Comparison of ENCODE assay signal across 9 cellular contexts in the genomic region with DNA sequence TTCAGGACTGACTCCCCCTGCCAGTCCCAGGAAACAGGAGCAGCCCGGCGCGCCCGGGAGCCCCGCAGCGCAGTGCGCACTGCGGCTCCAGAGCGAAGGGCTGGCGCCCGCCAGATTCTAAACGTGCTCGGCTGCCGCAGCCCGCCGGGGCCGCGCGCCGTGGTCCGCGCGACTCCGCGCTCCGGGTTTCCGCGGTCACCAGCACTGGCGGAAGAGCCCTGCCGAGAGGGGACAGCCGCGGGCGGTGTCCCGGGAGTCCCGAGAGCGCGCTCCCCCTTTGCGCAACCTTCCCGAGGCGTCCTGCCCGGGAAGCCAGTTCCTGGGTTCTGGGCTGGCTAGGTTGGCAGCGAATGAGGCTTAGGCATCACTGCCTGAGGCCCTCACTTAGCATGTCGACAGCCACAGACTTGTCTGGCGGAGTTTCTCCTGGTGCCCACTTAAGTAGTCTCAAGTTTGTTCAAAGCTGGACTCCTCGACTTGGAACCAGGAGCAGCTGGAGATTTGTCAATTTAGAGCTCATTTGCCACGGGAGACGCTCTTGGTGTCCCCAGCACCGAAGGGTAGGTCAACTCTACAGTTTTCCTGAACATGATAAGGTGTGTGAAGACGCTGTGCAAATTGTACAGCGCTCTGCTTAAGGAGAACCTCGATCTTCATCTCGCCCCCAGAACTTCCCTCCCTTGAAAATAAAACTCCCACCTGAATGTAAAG. TPM values are rescaled to one million over a fixed set of nuclear protein-coding genes. Genes with fewer than 3 reads are reported as not detected.
DNase-seq lines count a peak whose midpoint lies in the region; ATAC-seq and TF ChIP-seq lines count a peak whose summit lies in the region.
"Had no signal": no experiment of that assay in that cellular context is flagged by ENCODE, and none has a peak within 500 bp of the region (broad histone marks: within the 10 kb centered on the region; RNA-seq: fewer than 3 reads in every experiment).

No MANE protein-coding gene starts in this region.

- H3K4me3 Mint-ChIP-seq in activated CD8-positive, alpha-beta memory T cell treated with anti-CD3 and anti-CD28 coated beads, Interleukin-2, amount 10 ng/mL, durations not matched to agents 7 days and 5 days, result no peak overlapping the region

- no peaks in the 10 kb centered on the region for H3K36me3 ChIP-seq in HEK293 (ENCODE audit: control insufficient read depth in 2 of 2, insufficient read depth in 1 of 2, low read length in 2 of 2)
- no peaks in the 10 kb centered on the region for H3K36me3 ChIP-seq in right lobe of liver

- no peak overlapping the region for H3K27ac Mint-ChIP-seq in activated CD8-positive, alpha-beta memory T cell treated with anti-CD3 and anti-CD28 coated beads, Interleukin-2, amount 10 ng/mL, durations not matched to agents 7 days and 5 days

- H3K36me3 Mint-ChIP-seq in activated CD8-positive, alpha-beta memory T cell treated with anti-CD3 and anti-CD28 coated beads, Interleukin-2, amount 10 ng/mL, durations not matched to agents 7 days and 5 days, result peaks cover 3% of the 10 kb centered on the region

- TF ChIP-seq CTCF in HEK293 (tag by site-specific recombination; IDR thresholded peaks at IDR 0.05) (no peak), dorsolateral prefrontal cortex (IDR thresholded peaks at IDR 0.05 in 54 of 56, conservative IDR thresholded peaks at IDR 0.05 in 2 of 56; ENCODE audit: low read depth in 1 of 56, partially characterized antibody in 56 of 56) (no peak), right lobe of liver (IDR thresholded peaks at IDR 0.05) (peak; percentile 4 to 16 (median 5))

- ATAC-seq in right lobe of liver, result peak; percentile 78 to 88 (median 82)
- ATAC-seq in activated CD8-positive, alpha-beta memory T cell treated with anti-CD3 and anti-CD28 coated beads, Interleukin-2, amount 10 ng/mL, durations not matched to agents 7 days and 5 days, result no peak

- H3K9me3 ChIP-seq in HEK293 (ENCODE audit: control insufficient read depth, insufficient read depth, low read depth, low read length) (no peaks in the 10 kb centered on the region), right lobe of liver (no peaks in the 10 kb centered on the region)

- POLR2A ChIA-PET in HEK293 (lab: Yijun Ruan, JAX), result no interaction called here

- DNase-seq in EL, result peak; percentile 39
- DNase-seq in NCI-H446 (lab: John Stamatoyannopoulos, UW), result peak; percentile 64 to 82
- peak in 6 of 10 donors; percentile 21 to 71 (median 50) for DNase-seq in dorsolateral prefrontal cortex
- peak; percentile 87 to 94 (median 92) for DNase-seq in right lobe of liver
- peak; percentile 76 for DNase-seq in ureter (ENCODE audit: low spot score)
- DNase-seq in activated T-cell treated with anti-CD3 and anti-CD28 coated beads, Interleukin-2, amount 50 U/mL, for 1 hour, result no peak
- DNase-seq in activated CD8-positive, alpha-beta memory T cell treated with anti-CD3 and anti-CD28 coated beads, Interleukin-2, amount 10 ng/mL, durations not matched to agents 7 days and 5 days, result no peak

- TF ChIP-seq POLR2A in right lobe of liver (IDR thresholded peaks at IDR 0.05), result peak; percentile 69

- intact Hi-C loops in dorsolateral prefrontal cortex (cut with DNase I) (no loop called here), right lobe of liver (cut with DNase I) (no loop called here)

- peak overlapping the region; percentile 49 for H3K4me3 ChIP-seq in HEK293 (ENCODE audit: low read depth, low read length)
- H3K4me3 ChIP-seq in dorsolateral prefrontal cortex, result peak overlapping the region; percentile 38 to 81 (median 62)
- peak overlapping the region; percentile 50 to 78 (median 75) for H3K4me3 ChIP-seq in right lobe of liver

- CTCF ChIA-PET in HEK293 (lab: Yijun Ruan, JAX), result interaction anchor here (1.8 kb wide), 1 partner anchor 107 kb away, joined by 6 read pairs; no protein-coding TSS in a partner anchor
- CTCF ChIA-PET in activated CD8-positive, alpha-beta memory T cell treated with anti-CD3 and anti-CD28 coated beads, Interleukin-2, amount 10 ng/mL, durations not matched to agents 7 days and 5 days (lab: Charles Lee), result no interaction called here

- WGBS in right lobe of liver (ENCODE audit: insufficient coverage, low coverage, low lambda C conversion rate, missing lambda C conversion rate), result 0% methylated on average over 7 of the region's 52 CpGs

- H3K27me3 ChIP-seq in dorsolateral prefrontal cortex (peaks cover 0 to 76% (median 22%) of the 10 kb centered on the region in 45 donors), right lobe of liver (no peaks in the 10 kb centered on the region)

- H3K9me3 Mint-ChIP-seq in activated CD8-positive, alpha-beta memory T cell treated with anti-CD3 and anti-CD28 coated beads, Interleukin-2, amount 10 ng/mL, durations not matched to agents 7 days and 5 days (ENCODE audit: low read depth), result no peaks in the 10 kb centered on the region

- peaks cover 4% of the 10 kb centered on the region for H3K4me1 Mint-ChIP-seq in activated CD8-positive, alpha-beta memory T cell treated with anti-CD3 and anti-CD28 coated beads, Interleukin-2, amount 10 ng/mL, durations not matched to agents 7 days and 5 days

- H3K27ac ChIP-seq in HEK293 (ENCODE audit: extremely low read depth, low read depth, low read length) (peak overlapping the region; percentile 52), dorsolateral prefrontal cortex (peak overlapping the region in 49 of 59 donors; percentile 6 to 87 (median 61)), right lobe of liver (peak overlapping the region; percentile 65 to 86 (median 85))

- peaks cover 72% of the 10 kb centered on the region for H3K27me3 Mint-ChIP-seq in activated CD8-positive, alpha-beta memory T cell treated with anti-CD3 and anti-CD28 coated beads, Interleukin-2, amount 10 ng/mL, durations not matched to agents 7 days and 5 days

- peaks cover 4% of the 10 kb centered on the region; the same call in 1 of the 2 replicates for H3K4me1 ChIP-seq in HEK293 (ENCODE audit: control insufficient read depth, insufficient read depth, low read length)
- peaks cover 0 to 19% (median 2%) of the 10 kb centered on the region in 4 donors for H3K4me1 ChIP-seq in right lobe of liver

TF ChIP-seq in HEK293, 187 proteins besides CTCF, POLR2A, EP300 and RAD21 (continues in another document):
- TF ChIP-seq, protein P1, sequence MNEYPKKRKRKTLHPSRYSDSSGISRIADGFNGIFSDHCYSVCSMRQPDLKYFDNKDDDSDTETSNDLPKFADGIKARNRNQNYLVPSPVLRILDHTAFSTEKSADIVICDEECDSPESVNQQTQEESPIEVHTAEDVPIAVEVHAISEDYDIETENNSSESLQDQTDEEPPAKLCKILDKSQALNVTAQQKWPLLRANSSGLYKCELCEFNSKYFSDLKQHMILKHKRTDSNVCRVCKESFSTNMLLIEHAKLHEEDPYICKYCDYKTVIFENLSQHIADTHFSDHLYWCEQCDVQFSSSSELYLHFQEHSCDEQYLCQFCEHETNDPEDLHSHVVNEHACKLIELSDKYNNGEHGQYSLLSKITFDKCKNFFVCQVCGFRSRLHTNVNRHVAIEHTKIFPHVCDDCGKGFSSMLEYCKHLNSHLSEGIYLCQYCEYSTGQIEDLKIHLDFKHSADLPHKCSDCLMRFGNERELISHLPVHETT (tag by site-specific recombination; IDR thresholded peaks at IDR 0.05), result no peak
- TF ChIP-seq ZNF677 (tag by site-specific recombination; IDR thresholded peaks at IDR 0.05) (no peak), ZNF658 (tag by site-specific recombination; IDR thresholded peaks at IDR 0.05) (no peak), HOXA7 (CRISPR knock-in tag; IDR thresholded peaks at IDR 0.05; ENCODE audit: borderline replicate concordance) (no peak), OSR2 (tag by site-specific recombination; IDR thresholded peaks at IDR 0.05) (peak; percentile 67), ZNF561 (tag by site-specific recombination; IDR thresholded peaks at IDR 0.05; ENCODE audit: borderline replicate concordance) (0 out of 2 replicates have a peak, but pooled peaks have one; percentile 69), ZBTB1 (tag by site-specific recombination; IDR thresholded peaks at IDR 0.05) (no peak), ZBTB20 (tag by site-specific recombination; IDR thresholded peaks at IDR 0.05) (peak; percentile 96), ZNF544 (tag by site-specific recombination; IDR thresholded peaks at IDR 0.05) (no peak), ZNF830 (tag by site-specific recombination; IDR thresholded peaks at IDR 0.05; ENCODE audit: low read depth) (no peak), ZNF16 (tag by site-specific recombination; IDR thresholded peaks at IDR 0.05; ENCODE audit: low read depth) (no peak)
- TF ChIP-seq, protein P2, sequence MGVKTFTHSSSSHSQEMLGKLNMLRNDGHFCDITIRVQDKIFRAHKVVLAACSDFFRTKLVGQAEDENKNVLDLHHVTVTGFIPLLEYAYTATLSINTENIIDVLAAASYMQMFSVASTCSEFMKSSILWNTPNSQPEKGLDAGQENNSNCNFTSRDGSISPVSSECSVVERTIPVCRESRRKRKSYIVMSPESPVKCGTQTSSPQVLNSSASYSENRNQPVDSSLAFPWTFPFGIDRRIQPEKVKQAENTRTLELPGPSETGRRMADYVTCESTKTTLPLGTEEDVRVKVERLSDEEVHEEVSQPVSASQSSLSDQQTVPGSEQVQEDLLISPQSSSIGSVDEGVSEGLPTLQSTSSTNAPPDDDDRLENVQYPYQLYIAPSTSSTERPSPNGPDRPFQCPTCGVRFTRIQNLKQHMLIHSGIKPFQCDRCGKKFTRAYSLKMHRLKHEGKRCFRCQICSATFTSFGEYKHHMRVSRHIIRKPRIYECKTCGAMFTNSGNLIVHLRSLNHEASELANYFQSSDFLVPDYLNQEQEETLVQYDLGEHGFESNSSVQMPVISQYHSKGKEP (tag by site-specific recombination; IDR thresholded peaks at IDR 0.05), result peak; percentile 49; the same call in 1 of the 2 replicates

RNA-seq across cellular contexts. Expression of a gene that starts 1.5 kb away (rescaled TPM):
- total RNA-seq in dorsolateral prefrontal cortex (1,000 to 10,000 TPM in 28 of 120 experiments, 100 to 1,000 TPM in 92; 228 to 1,187 (median 876) TPM), right lobe of liver (10 to 100 TPM in 1 of 6 experiments, 1 to 10 TPM in 5; 2.1 to 12.1 (median 4.3) TPM), ureter (0.39 TPM)
- total RNA-seq in activated CD8-positive, alpha-beta memory T cell treated with anti-CD3 and anti-CD28 coated beads, Interleukin-2, amount 10 ng/mL, durations not matched to agents 7 days and 5 days, result not detected
- total RNA-seq: NCI-H460 had no signal

RNA-seq across cellular contexts. Expression of a gene that starts 20.8 kb away (rescaled TPM):
- total RNA-seq in dorsolateral prefrontal cortex (1 to 10 TPM in 68 of 120 experiments, under 1 TPM in 52; 0.34 to 2.6 (median 1.1) TPM), right lobe of liver (under 1 TPM in 3 of 6 experiments, not detected in 3; 0.12 to 0.31 (median 0.22) TPM), ureter (not detected)
- not detected for total RNA-seq in activated CD8-positive, alpha-beta memory T cell treated with anti-CD3 and anti-CD28 coated beads, Interleukin-2, amount 10 ng/mL, durations not matched to agents 7 days and 5 days
- total RNA-seq: NCI-H460 had no signal

Comparison
In these comparisons a context has a peak if more than half of its experiments do, and no peak if none do; other contexts are left out.
1. DNase-seq: peak in EL (single experiment), NCI-H446 (2 of 2), dorsolateral prefrontal cortex (6 of 10), right lobe of liver (3 of 3) and ureter (single experiment); none in activated T-cell treated with anti-CD3 and anti-CD28 coated beads, Interleukin-2, amount 50 U/mL, for 1 hour (single experiment) and activated CD8-positive, alpha-beta memory T cell treated with anti-CD3 and anti-CD28 coated beads, Interleukin-2, amount 10 ng/mL, durations not matched to agents 7 days and 5 days (single experiment).
2. CTCF ChIP-seq: peak in right lobe of liver (4 of 4); none in HEK293 (single experiment) and dorsolateral prefrontal cortex (0 of 56).
3. RNA of a gene that starts 1.5 kb away (total RNA-seq): 228 to 1,187 TPM in dorsolateral prefrontal cortex; 2.1 to 12.1 TPM in right lobe of liver, 0.39 TPM in ureter (single experiment) and not detected in activated CD8-positive, alpha-beta memory T cell treated with anti-CD3 and anti-CD28 coated beads, Interleukin-2, amount 10 ng/mL, durations not matched to agents 7 days and 5 days; every median in the first group is over 10 times any median in the second.
4. Peak in every context shown above with its lines, with median percentiles within 50 percentile points of each other: H3K27ac ChIP-seq and H3K4me3 ChIP-seq.